Comparison of ENCODE assay signal across 8 cellular contexts in genomic region chr10:80464557-80465466, GRCh38. TPM values are rescaled to one million over a fixed set of nuclear protein-coding genes. Genes with fewer than 3 reads are reported as not detected.
DNase-seq lines count a peak whose midpoint lies in the region; ATAC-seq and TF ChIP-seq lines count a peak whose summit lies in the region.

No MANE protein-coding gene starts in this region.

- H3K9ac ChIP-seq in GM23248: peak overlapping the region; percentile 62
- H3K9ac ChIP-seq in OCI-LY3 (ENCODE audit: low read length): no peak overlapping the region
- H3K9ac ChIP-seq in duodenal mucosa (ENCODE audit: low read depth in 1 of 2, low read length in 2 of 2): peak overlapping the region; percentile 15 to 27

- DNase-seq in GM23248 (peak; percentile 63), mesothelial cell of epicardium (ENCODE audit: low spot score in 2 of 2, unreplicated experiment in 2 of 2) (no peak), type B pancreatic cell (ENCODE audit: extremely low spot score, unreplicated experiment) (no peak), NCI-H1930 (lab: John Stamatoyannopoulos, UW) (no peak), NCI-H2029 treated with DMSO at 0.1 percent for 48 hours (lab: John Stamatoyannopoulos, UW) (no peak)

- H3K9me3 ChIP-seq in GM23248 (ENCODE audit: low read depth) (no peaks in the 10 kb centered on the region), OCI-LY3 (ENCODE audit: insufficient read depth, low read length) (no peaks in the 10 kb centered on the region; the same call in 1 of the 2 replicates), duodenal mucosa (ENCODE audit: control insufficient read depth in 1 of 2, low read length in 2 of 2) (no peaks in the 10 kb centered on the region)

- no peaks in the 10 kb centered on the region for H3K9me2 ChIP-seq in GM23248 (ENCODE audit: insufficient read depth)

- H3K79me2 ChIP-seq in GM23248 (ENCODE audit: insufficient read depth) (peaks cover 100% of the 10 kb centered on the region), OCI-LY3 (ENCODE audit: low read length) (peaks cover 73% of the 10 kb centered on the region)

- 40 to 45% methylated on average over 15 of the region's 15 CpGs for WGBS in GM23248 (ENCODE audit: low coverage in 1 of 2, low lambda C conversion rate in 2 of 2, missing lambda C conversion rate in 2 of 2), 2 experiments

- H3K36me3 Mint-ChIP-seq in mesothelial cell of epicardium (no peaks in the 10 kb centered on the region), type B pancreatic cell (peaks cover 6% of the 10 kb centered on the region)

- in situ Hi-C loops in GM23248 (cut with MboI): no loop called here

- H3K27ac ChIP-seq in GM23248: no peak overlapping the region
- H3K27ac ChIP-seq in OCI-LY3 (ENCODE audit: low read length): no peak overlapping the region
- peak overlapping the region; percentile 48 for H3K27ac ChIP-seq in duodenal mucosa (ENCODE audit: low read depth, low read length)

- H3K4me2 ChIP-seq in GM23248 (ENCODE audit: unreplicated experiment): peak overlapping the region; percentile 47
- peak overlapping the region; percentile 36; the same call in 1 of the 2 replicates for H3K4me2 ChIP-seq in OCI-LY3 (ENCODE audit: low read length)

- TF ChIP-seq CTCF in OCI-LY3 (IDR thresholded peaks at IDR 0.05; ENCODE audit: low read depth, low read length) (no peak), mesothelial cell of epicardium (IDR thresholded peaks at IDR 0.05; ENCODE audit: unreplicated experiment) (no peak), type B pancreatic cell (conservative IDR thresholded peaks at IDR 0.05) (no peak)

- H3K27me3 ChIP-seq in GM23248 (replicated peaks; ENCODE audit: insufficient read depth) (no peaks in the 10 kb centered on the region), OCI-LY3 (ENCODE audit: low read depth, low read length) (no peaks in the 10 kb centered on the region), duodenal mucosa (ENCODE audit: control insufficient read depth in 1 of 2, insufficient read depth in 2 of 2, low read length in 2 of 2) (no peaks in the 10 kb centered on the region)

- H3K27ac Mint-ChIP-seq in mesothelial cell of epicardium: peak overlapping the region; percentile 89
- peak overlapping the region; percentile 75 for H3K27ac Mint-ChIP-seq in type B pancreatic cell

- H3K27me3 Mint-ChIP-seq in mesothelial cell of epicardium (ENCODE audit: low read depth) (no peaks in the 10 kb centered on the region), type B pancreatic cell (no peaks in the 10 kb centered on the region)

- ATAC-seq in GM21723 (IDR thresholded peaks at IDR 0.05; ENCODE audit: unreplicated experiment): no peak

- H3K4me3 Mint-ChIP-seq in mesothelial cell of epicardium (no peak overlapping the region), type B pancreatic cell (peak overlapping the region; percentile 66)

- H3K36me3 ChIP-seq in GM23248 (ENCODE audit: low read depth): no peaks in the 10 kb centered on the region
- H3K36me3 ChIP-seq in OCI-LY3 (replicated peaks; ENCODE audit: low read depth, low read length): no peaks in the 10 kb centered on the region
- peaks cover 0 to 5% of the 10 kb centered on the region in 2 donors for H3K36me3 ChIP-seq in duodenal mucosa (ENCODE audit: control insufficient read depth in 1 of 2, insufficient read depth in 2 of 2, low read length in 2 of 2)

- H2AFZ ChIP-seq in GM23248: peak overlapping the region; percentile 74
- H2AFZ ChIP-seq in OCI-LY3 (ENCODE audit: low read depth, low read length): no peak overlapping the region

- peaks cover 23% of the 10 kb centered on the region for H3F3A ChIP-seq in GM23248 (ENCODE audit: insufficient read depth)

- H3K4me1 Mint-ChIP-seq in mesothelial cell of epicardium (peaks cover 94% of the 10 kb centered on the region), type B pancreatic cell (ENCODE audit: unreplicated experiment) (peaks cover 96% of the 10 kb centered on the region)

- H3K9me3 Mint-ChIP-seq in mesothelial cell of epicardium: no peaks in the 10 kb centered on the region
- no peaks in the 10 kb centered on the region for H3K9me3 Mint-ChIP-seq in type B pancreatic cell

- H3K4me3 ChIP-seq in GM23248 (no peak overlapping the region), OCI-LY3 (ENCODE audit: low read length) (no peak overlapping the region), duodenal mucosa (ENCODE audit: low read depth in 1 of 2, low read length in 2 of 2) (no peak overlapping the region)

- no peaks in the 10 kb centered on the region for H4K20me1 ChIP-seq in GM23248 (ENCODE audit: insufficient read depth)
- peaks cover 39% of the 10 kb centered on the region for H4K20me1 ChIP-seq in OCI-LY3 (ENCODE audit: insufficient read depth, low read length)

- peaks cover 50% of the 10 kb centered on the region for H3K4me1 ChIP-seq in GM23248 (ENCODE audit: insufficient read depth)
- peaks cover 28% of the 10 kb centered on the region for H3K4me1 ChIP-seq in OCI-LY3 (ENCODE audit: low read length)
- peaks cover 71 to 96% of the 10 kb centered on the region in 2 donors for H3K4me1 ChIP-seq in duodenal mucosa (ENCODE audit: control insufficient read depth in 1 of 2, insufficient read depth in 2 of 2, low read length in 2 of 2)

RNA-seq across cellular contexts. Expression of gene TSPAN14, which starts 10.7 kb away (rescaled TPM):
- total RNA-seq in GM23248 (2014; rRNA removed; shearing (Covaris generic)): 14.1 and 16.1 TPM in 2 replicates
- polyA plus RNA-seq in GM23248 (2016; fragmentation: Nextera tagmentation; extraction: Ambion mirVana): 22.9 and 23.7 TPM in 2 replicates
- total RNA-seq in mesothelial cell of epicardium (106 to 113 TPM (median 109 TPM) in 3 replicates), type B pancreatic cell (ENCODE audit: low replicate concordance) (111 and 159 TPM in 2 replicates)

RNA-seq across cellular contexts. Expression of gene PRXL2A, which starts 56.5 kb away (rescaled TPM):
- total RNA-seq in GM23248 (2014; rRNA removed; shearing (Covaris generic)): not detected in 2 replicates
- 0.15 TPM in 1 of 2 replicates, not detected in the other for polyA plus RNA-seq in GM23248 (2016; fragmentation: Nextera tagmentation; extraction: Ambion mirVana)
- total RNA-seq in mesothelial cell of epicardium (93.9 to 101 TPM (median 97.0 TPM) in 3 replicates), type B pancreatic cell (ENCODE audit: low replicate concordance) (73.5 and 89.2 TPM in 2 replicates)

Comparison
In these comparisons a context has a peak if more than half of its experiments do, and no peak if none do; other contexts are left out.
1. RNA of gene PRXL2A, which starts 56.5 kb away (total RNA-seq): 93.9 to 101 TPM in mesothelial cell of epicardium and 73.5 to 89.2 TPM in type B pancreatic cell; not detected in GM23248; every median in the first group is over 10 times any median in the second.